Comparison of ENCODE assay signal across 14 cellular contexts in the genomic region with DNA sequence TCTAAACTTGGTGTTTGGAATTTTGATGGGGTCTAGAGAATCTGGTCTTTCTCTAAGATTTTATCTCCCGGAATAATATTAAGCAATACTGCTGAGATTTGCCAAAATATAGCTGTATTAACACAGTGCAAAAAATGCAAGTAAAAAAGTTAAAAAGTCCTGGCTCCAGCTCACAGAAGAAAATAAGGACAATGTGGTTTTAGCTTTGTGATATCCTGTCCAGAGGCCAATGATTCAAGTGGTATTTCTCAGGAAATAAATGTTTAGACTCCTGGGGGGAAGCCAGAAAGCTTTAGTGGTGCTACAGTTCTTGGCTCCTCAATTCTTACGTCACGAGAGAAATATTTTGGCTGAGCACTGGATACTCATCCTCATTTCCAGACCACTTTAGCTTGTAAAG. TPM values are rescaled to one million over a fixed set of nuclear protein-coding genes. Genes with fewer than 3 reads are reported as not detected.
DNase-seq lines count a peak whose midpoint lies in the region; ATAC-seq, FAIRE-seq and TF ChIP-seq lines count a peak whose summit lies in the region.
"Had no signal": no experiment of that assay in that cellular context is flagged by ENCODE, and none has a peak within 500 bp of the region (broad histone marks: within the 10 kb centered on the region; RNA-seq: fewer than 3 reads in every experiment).

No MANE protein-coding gene starts in this region.

- H3K4me1 ChIP-seq in body of pancreas: no peaks in the 10 kb centered on the region
- H3K4me1 ChIP-seq in left ventricle myocardium inferior: peaks cover 13% of the 10 kb centered on the region
- H3K4me1 ChIP-seq in smooth muscle cell (ENCODE audit: low read depth): no peaks in the 10 kb centered on the region
- H3K4me1 ChIP-seq in Karpas-422 (ENCODE audit: low read length): no peaks in the 10 kb centered on the region

- H3K9ac ChIP-seq in smooth muscle cell (ENCODE audit: low read depth): no peak overlapping the region
- no peak overlapping the region for H3K9ac ChIP-seq in Karpas-422 (ENCODE audit: low read length)

- peaks cover 10% of the 10 kb centered on the region for H3K9me3 Mint-ChIP-seq in Calu3 (ENCODE audit: low read depth, unreplicated experiment)
- H3K9me3 Mint-ChIP-seq: activated naive CD8-positive, alpha-beta T cell treated with anti-CD3 and anti-CD28 coated beads, Interleukin-2, amount 10 ng/mL, durations not matched to agents 7 days and 5 days had no signal

- TF ChIP-seq CTCF in body of pancreas (IDR thresholded peaks at IDR 0.05) (no peak), left ventricle myocardium inferior (IDR thresholded peaks at IDR 0.05; ENCODE audit: borderline replicate concordance) (no peak), smooth muscle cell (IDR thresholded peaks at IDR 0.05; ENCODE audit: borderline replicate concordance, insufficient read depth, poor library complexity, severe bottlenecking) (no peak), Calu3 (IDR thresholded peaks at IDR 0.05; ENCODE audit: unreplicated experiment) (no peak)

- no peak overlapping the region for H2AFZ ChIP-seq in smooth muscle cell (ENCODE audit: low read depth)
- no peak overlapping the region for H2AFZ ChIP-seq in Karpas-422 (ENCODE audit: low read length)

- H3K4me1 Mint-ChIP-seq in Calu3 (ENCODE audit: low read depth, unreplicated experiment): no peaks in the 10 kb centered on the region
- H3K4me1 Mint-ChIP-seq: activated naive CD8-positive, alpha-beta T cell treated with anti-CD3 and anti-CD28 coated beads, Interleukin-2, amount 10 ng/mL, durations not matched to agents 7 days and 5 days had no signal

- H3K9me2 ChIP-seq in Karpas-422 (replicated peaks; ENCODE audit: insufficient read depth, low read length): no peaks in the 10 kb centered on the region

- peak; percentile 18 for ATAC-seq in body of pancreas
- no peak for ATAC-seq in GM18861 (IDR thresholded peaks at IDR 0.05; ENCODE audit: unreplicated experiment)

- no peak overlapping the region for H3K4me3 Mint-ChIP-seq in Calu3 (ENCODE audit: low read depth, unreplicated experiment)
- H3K4me3 Mint-ChIP-seq: activated naive CD8-positive, alpha-beta T cell treated with anti-CD3 and anti-CD28 coated beads, Interleukin-2, amount 10 ng/mL, durations not matched to agents 7 days and 5 days had no signal

- peak; percentile 43 for FAIRE-seq in H54 (lab: Jason Lieb, UNC)
- FAIRE-seq: D721Med had no signal

- no peak for TF ChIP-seq POLR2A in H54 (IDR thresholded peaks at IDR 0.05; ENCODE audit: low read depth, low read length)
- TF ChIP-seq POLR2A in body of pancreas (IDR thresholded peaks at IDR 0.05): no peak

- CTCF ChIA-PET in Calu3 (lab: Charles Lee): interaction anchor here (0.6 kb wide), 1 partner anchor 89 kb away, joined by 4 read pairs; no protein-coding TSS in a partner anchor

- H3K36me3 ChIP-seq in body of pancreas (replicated peaks in 1 of 2; ENCODE audit: insufficient read depth in 1 of 2, low read depth in 2 of 2) (no peaks in the 10 kb centered on the region), left ventricle myocardium inferior (no peaks in the 10 kb centered on the region), smooth muscle cell (ENCODE audit: low read depth) (no peaks in the 10 kb centered on the region), Karpas-422 (ENCODE audit: insufficient read depth, low read length) (no peaks in the 10 kb centered on the region)

- no peak overlapping the region for H3K4me3 ChIP-seq in body of pancreas
- H3K4me3 ChIP-seq in left ventricle myocardium inferior: no peak overlapping the region
- no peak overlapping the region for H3K4me3 ChIP-seq in smooth muscle cell
- H3K4me3 ChIP-seq in Karpas-422 (ENCODE audit: low read length): no peak overlapping the region

- H3K79me2 ChIP-seq in smooth muscle cell (ENCODE audit: low read depth) (no peaks in the 10 kb centered on the region), Karpas-422 (ENCODE audit: low read length) (no peaks in the 10 kb centered on the region)

- DNase-seq in H54 (ENCODE audit: insufficient read length, low spot score): peak; percentile 14
- DNase-seq in body of pancreas: peak in 1 of 4 donors; percentile 13
- DNase-seq in left ventricle myocardium inferior: no peak
- no peak for DNase-seq in smooth muscle cell (lab: John Stamatoyannopoulos, UW; ENCODE audit: unreplicated experiment)
- no peak for DNase-seq in activated CD8-positive, alpha-beta memory T cell treated with anti-CD3 and anti-CD28 coated beads for 24 hours
- DNase-seq in Calu3: no peak
- DNase-seq in Karpas-422: no peak
- DNase-seq: activated naive CD8-positive, alpha-beta T cell treated with anti-CD3 and anti-CD28 coated beads, Interleukin-2, amount 10 ng/mL, durations not matched to agents 7 days and 5 days; NCI-H1105 treated with DMSO at 0.1 percent for 48 hours; NCI-H526 treated with DMSO at 0.1 percent for 48 hours; SW 1271 had no signal

- peak overlapping the region; percentile 49 for H3K4me2 ChIP-seq in smooth muscle cell
- no peak overlapping the region for H3K4me2 ChIP-seq in Karpas-422 (ENCODE audit: low read depth, low read length, poor library complexity, severe bottlenecking)

- BruUV-seq in Calu3 (replicated peaks; lab: Mats Ljungman, UMichigan): no TSS peak

- H3K27me3 ChIP-seq in body of pancreas (no peaks in the 10 kb centered on the region), left ventricle myocardium inferior (ENCODE audit: low read depth) (no peaks in the 10 kb centered on the region), smooth muscle cell (ENCODE audit: low read depth) (no peaks in the 10 kb centered on the region), Karpas-422 (ENCODE audit: low read length) (no peaks in the 10 kb centered on the region)

- H3K9me3 ChIP-seq in body of pancreas (no peaks in the 10 kb centered on the region), left ventricle myocardium inferior (replicated peaks) (peaks cover 8% of the 10 kb centered on the region), smooth muscle cell (replicated peaks; ENCODE audit: low read depth) (no peaks in the 10 kb centered on the region), Karpas-422 (ENCODE audit: low read length) (no peaks in the 10 kb centered on the region)

- H3K27ac ChIP-seq in body of pancreas: no peak overlapping the region
- H3K27ac ChIP-seq in left ventricle myocardium inferior (replicated peaks): peak overlapping the region; percentile 50
- peak overlapping the region; percentile 43 for H3K27ac ChIP-seq in smooth muscle cell (ENCODE audit: low read depth)
- H3K27ac ChIP-seq in Karpas-422 (ENCODE audit: low read length): no peak overlapping the region

- H3F3A ChIP-seq in smooth muscle cell (ENCODE audit: low read depth): no peaks in the 10 kb centered on the region

- intact Hi-C loops in body of pancreas (cut with DNase I): no loop called here
- intact Hi-C loops in left ventricle myocardium inferior (cut with micrococcal nuclease): no loop called here
- intact Hi-C loops in Calu3 (cut with micrococcal nuclease; ENCODE audit: unreplicated experiment): no loop called here

- H3K36me3 Mint-ChIP-seq in Calu3 (ENCODE audit: insufficient read depth, unreplicated experiment): no peaks in the 10 kb centered on the region
- H3K36me3 Mint-ChIP-seq: activated naive CD8-positive, alpha-beta T cell treated with anti-CD3 and anti-CD28 coated beads, Interleukin-2, amount 10 ng/mL, durations not matched to agents 7 days and 5 days had no signal

- H3K27ac Mint-ChIP-seq in Calu3 (ENCODE audit: unreplicated experiment): no peak overlapping the region
- H3K27ac Mint-ChIP-seq: activated naive CD8-positive, alpha-beta T cell treated with anti-CD3 and anti-CD28 coated beads, Interleukin-2, amount 10 ng/mL, durations not matched to agents 7 days and 5 days had no signal

- 63 to 64% methylated on average over 3 of the region's 3 CpGs for WGBS in body of pancreas, 2 donors
- WGBS in smooth muscle cell (ENCODE audit: low lambda C conversion rate): 66% methylated on average over 3 of the region's 3 CpGs

- no peaks in the 10 kb centered on the region for H4K20me1 ChIP-seq in smooth muscle cell (ENCODE audit: low read depth)
- H4K20me1 ChIP-seq in Karpas-422 (ENCODE audit: insufficient read depth, low read depth, low read length): no peaks in the 10 kb centered on the region

- H3K27me3 Mint-ChIP-seq in Calu3 (ENCODE audit: unreplicated experiment): peaks cover 13% of the 10 kb centered on the region
- H3K27me3 Mint-ChIP-seq: activated naive CD8-positive, alpha-beta T cell treated with anti-CD3 and anti-CD28 coated beads, Interleukin-2, amount 10 ng/mL, durations not matched to agents 7 days and 5 days had no signal

RNA-seq across cellular contexts. Expression of gene IL13RA2, which starts 40.9 kb away (rescaled TPM):
- total RNA-seq in body of pancreas (under 1 TPM in 1 of 2 donors, not detected in 1; 0.78 TPM), left ventricle myocardium inferior (not detected), smooth muscle cell (0.54 and 5.8 TPM in 2 replicates), Calu3 (2022) (not detected in 2 replicates)
- polyA plus RNA-seq in smooth muscle cell: 2.3 and 2.6 TPM in 2 replicates
- total RNA-seq in Karpas-422 (2014; rRNA removed; shearing (Covaris generic); ENCODE audit: low replicate concordance): not detected in 2 replicates
- total RNA-seq: activated naive CD8-positive, alpha-beta T cell treated with anti-CD3 and anti-CD28 coated beads, Interleukin-2, amount 10 ng/mL, durations not matched to agents 7 days and 5 days; osteocyte had no signal

Comparison
In these comparisons a context has a peak if more than half of its experiments do, and no peak if none do; other contexts are left out.
1. H3K27ac ChIP-seq: peak in left ventricle myocardium inferior (single experiment) and smooth muscle cell (single experiment); none in body of pancreas (0 of 4) and Karpas-422 (single experiment).